ENCODE assay signal across 35 cellular contexts in the genomic region with DNA sequence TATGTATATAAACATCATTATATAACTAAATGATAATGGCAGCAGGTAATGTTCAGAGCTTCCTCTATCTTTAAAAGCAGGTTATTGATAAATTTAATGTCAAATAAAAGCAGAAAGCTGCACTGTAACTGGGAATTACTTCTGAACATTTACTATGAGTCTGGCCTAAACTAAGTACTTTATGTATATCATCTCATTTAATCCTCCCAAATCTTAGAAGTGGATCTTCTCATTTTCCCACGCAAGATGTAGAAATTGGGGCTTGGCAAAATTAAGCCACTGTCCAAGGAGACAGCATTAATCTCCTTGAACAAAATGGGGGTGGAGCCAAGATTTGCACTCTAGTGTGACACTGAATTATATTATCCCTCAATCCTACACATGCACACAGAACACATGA. TPM values are rescaled to one million over a fixed set of nuclear protein-coding genes. Genes with fewer than 3 reads are reported as not detected.
DNase-seq lines count a peak whose midpoint lies in the region; ATAC-seq and TF ChIP-seq lines count a peak whose summit lies in the region.
"Had no signal": no experiment of that assay in that cellular context is flagged by ENCODE, and none has a peak within 500 bp of the region (broad histone marks: within the 10 kb centered on the region; RNA-seq: fewer than 3 reads in every experiment).

No MANE protein-coding gene starts in this region.

- no peak overlapping the region for H3K9ac ChIP-seq in Karpas-422 (ENCODE audit: low read length)

- no peak for DNase-seq in activated CD8-positive, alpha-beta T cell treated with anti-CD3 and anti-CD28 coated beads for 36 hours
- no peak for DNase-seq in activated CD8-positive, alpha-beta T cell treated with anti-CD3 and anti-CD28 coated beads, Interleukin-2, amount 10 ng/mL, durations not matched to agents 7 days and 5 days
- DNase-seq in Karpas-422 (no peak), SHP77 (lab: John Stamatoyannopoulos, UW) (no peak), coronary artery (ENCODE audit: low spot score) (no peak), MG63 (no peak)
- DNase-seq: activated CD4-positive, alpha-beta T cell treated with anti-CD3 and anti-CD28 coated beads for 36 hours; activated naive CD8-positive, alpha-beta T cell treated with anti-CD3 and anti-CD28 coated beads, Interleukin-2, amount 10 ng/mL, durations not matched to agents 7 days and 5 days; colonic mucosa; effector memory CD4-positive, alpha-beta T cell; islet precursor cell; KBM-7; left lung; mesenchymal stem cell; NCI-H1417; NCI-H2081; NCI-H526; occipital lobe; psoas muscle; sigmoid colon; stimulated activated CD4-positive, alpha-beta T cell treated with anti-CD3 and anti-CD28 coated beads, Interleukin-4, amount 100 ng/mL, for 4 hours; substantia nigra; T-helper 9 cell; trophoblast cell had no signal

- H3K36me3 ChIP-seq in Karpas-422 (ENCODE audit: insufficient read depth, low read length) (peaks cover 3% of the 10 kb centered on the region), MG63 (no peaks in the 10 kb centered on the region)
- H3K36me3 ChIP-seq: ascending aorta, cardiac muscle cell, colonic mucosa, left lung, sigmoid colon had no signal

- H3K27me3 ChIP-seq in Karpas-422 (ENCODE audit: low read length) (0 out of 2 replicates have a peak, but pooled peaks cover 6% of the 10 kb centered on the region), MG63 (no peaks in the 10 kb centered on the region)
- H3K27me3 ChIP-seq: ascending aorta, colonic mucosa, left lung, sigmoid colon had no signal

- H3K27ac Mint-ChIP-seq in activated CD8-positive, alpha-beta T cell treated with anti-CD3 and anti-CD28 coated beads for 36 hours, result peak overlapping the region; percentile 12
- no peak overlapping the region for H3K27ac Mint-ChIP-seq in activated CD8-positive, alpha-beta T cell treated with anti-CD3 and anti-CD28 coated beads, Interleukin-2, amount 10 ng/mL, durations not matched to agents 7 days and 5 days
- H3K27ac Mint-ChIP-seq in brain, result peak overlapping the region in 2 of 5 experiments; percentile 34 to 66
- peak overlapping the region; percentile 99 for H3K27ac Mint-ChIP-seq in stimulated activated memory B cell treated with anti-CD40 and anti-IgM and Interleukin-4, amounts not matched to agents 10 μg/mL and 1 μg/mL and 100 μg/mL, for 72 hours
- H3K27ac Mint-ChIP-seq: activated naive CD8-positive, alpha-beta T cell treated with anti-CD3 and anti-CD28 coated beads, Interleukin-2, amount 10 ng/mL, durations not matched to agents 7 days and 5 days had no signal

- peaks cover 79% of the 10 kb centered on the region for H3K4me1 Mint-ChIP-seq in activated CD8-positive, alpha-beta T cell treated with anti-CD3 and anti-CD28 coated beads for 36 hours (ENCODE audit: low read depth)
- H3K4me1 Mint-ChIP-seq in activated CD8-positive, alpha-beta T cell treated with anti-CD3 and anti-CD28 coated beads, Interleukin-2, amount 10 ng/mL, durations not matched to agents 7 days and 5 days (ENCODE audit: low read depth), result peaks cover 86% of the 10 kb centered on the region
- peaks cover 86% of the 10 kb centered on the region for H3K4me1 Mint-ChIP-seq in brain
- peaks cover 88% of the 10 kb centered on the region for H3K4me1 Mint-ChIP-seq in stimulated activated memory B cell treated with anti-CD40 and anti-IgM and Interleukin-4, amounts not matched to agents 10 μg/mL and 1 μg/mL and 100 μg/mL, for 72 hours

- CTCF ChIA-PET in activated CD8-positive, alpha-beta T cell treated with anti-CD3 and anti-CD28 coated beads for 36 hours (lab: Charles Lee), result no interaction called here
- CTCF ChIA-PET in activated CD8-positive, alpha-beta T cell treated with anti-CD3 and anti-CD28 coated beads, Interleukin-2, amount 10 ng/mL, durations not matched to agents 7 days and 5 days (lab: Charles Lee), result interaction anchor here (0.8 to 16.3 kb wide), 2 partner anchors 32 to 34 kb away, joined by 3 to 204 read pairs; no protein-coding TSS in a partner anchor

- H4K20me1 ChIP-seq in Karpas-422 (ENCODE audit: insufficient read depth, low read depth, low read length), result peaks cover 52% of the 10 kb centered on the region

- no peak for ATAC-seq in activated CD8-positive, alpha-beta T cell treated with anti-CD3 and anti-CD28 coated beads for 36 hours
- no peak for ATAC-seq in activated CD8-positive, alpha-beta T cell treated with anti-CD3 and anti-CD28 coated beads, Interleukin-2, amount 10 ng/mL, durations not matched to agents 7 days and 5 days
- ATAC-seq in stimulated activated memory B cell treated with anti-CD40 and anti-IgM and Interleukin-4, amounts not matched to agents 10 μg/mL and 1 μg/mL and 100 μg/mL, for 72 hours, result no peak
- ATAC-seq: activated CD4-positive, alpha-beta T cell treated with anti-CD3 and anti-CD28 coated beads for 36 hours; left lung; psoas muscle; Right ventricle myocardium inferior; SK-N-SH treated with all-trans-retinoic acid at 6 μM for 48 hours; stimulated activated effector memory CD8-positive, alpha-beta T cell treated with anti-CD3 and anti-CD28 coated beads, Interleukin-12 subunit alpha, Interleukin-12 subunit beta, amount 100 ng/mL, for 72 hours had no signal

- H3K4me3 ChIP-seq in Karpas-422 (ENCODE audit: low read length) (no peak overlapping the region), coronary artery (no peak overlapping the region), MG63 (no peak overlapping the region)
- H3K4me3 ChIP-seq: ascending aorta, cardiac muscle cell, colonic mucosa, left lung, psoas muscle, sigmoid colon had no signal

- H3K9me3 Mint-ChIP-seq in activated CD8-positive, alpha-beta T cell treated with anti-CD3 and anti-CD28 coated beads for 36 hours, result no peaks in the 10 kb centered on the region
- H3K9me3 Mint-ChIP-seq in activated CD8-positive, alpha-beta T cell treated with anti-CD3 and anti-CD28 coated beads, Interleukin-2, amount 10 ng/mL, durations not matched to agents 7 days and 5 days (ENCODE audit: insufficient read depth), result no peaks in the 10 kb centered on the region
- H3K9me3 Mint-ChIP-seq in brain, result peaks cover 0 to 2% (median 0%) of the 10 kb centered on the region in 5 experiments
- H3K9me3 Mint-ChIP-seq in stimulated activated memory B cell treated with anti-CD40 and anti-IgM and Interleukin-4, amounts not matched to agents 10 μg/mL and 1 μg/mL and 100 μg/mL, for 72 hours, result no peaks in the 10 kb centered on the region
- H3K9me3 Mint-ChIP-seq: activated naive CD8-positive, alpha-beta T cell treated with anti-CD3 and anti-CD28 coated beads, Interleukin-2, amount 10 ng/mL, durations not matched to agents 7 days and 5 days; CD14-positive monocyte; stimulated activated effector memory CD8-positive, alpha-beta T cell treated with anti-CD3 and anti-CD28 coated beads, Interleukin-12 subunit alpha, Interleukin-12 subunit beta, amount 100 ng/mL, for 72 hours had no signal

- no peaks in the 10 kb centered on the region for H3K9me2 ChIP-seq in Karpas-422 (replicated peaks; ENCODE audit: insufficient read depth, low read length)

- TF ChIP-seq CTCF in activated CD8-positive, alpha-beta T cell treated with anti-CD3 and anti-CD28 coated beads for 36 hours (IDR thresholded peaks at IDR 0.05), result no peak
- TF ChIP-seq CTCF in brain (conservative IDR thresholded peaks at IDR 0.05) (no peak), coronary artery (IDR thresholded peaks at IDR 0.05) (no peak)

- peak overlapping the region; percentile 78 for H3K4me2 ChIP-seq in Karpas-422 (ENCODE audit: low read depth, low read length, poor library complexity, severe bottlenecking)

- H3K79me2 ChIP-seq in Karpas-422 (ENCODE audit: low read length), result peaks cover 74% of the 10 kb centered on the region

- no peak overlapping the region for H3K4me3 Mint-ChIP-seq in activated CD8-positive, alpha-beta T cell treated with anti-CD3 and anti-CD28 coated beads for 36 hours
- no peak overlapping the region for H3K4me3 Mint-ChIP-seq in activated CD8-positive, alpha-beta T cell treated with anti-CD3 and anti-CD28 coated beads, Interleukin-2, amount 10 ng/mL, durations not matched to agents 7 days and 5 days
- H3K4me3 Mint-ChIP-seq in brain, result peak overlapping the region in 4 of 5 experiments; percentile 23 to 65 (median 40)
- H3K4me3 Mint-ChIP-seq in stimulated activated memory B cell treated with anti-CD40 and anti-IgM and Interleukin-4, amounts not matched to agents 10 μg/mL and 1 μg/mL and 100 μg/mL, for 72 hours, result no peak overlapping the region
- H3K4me3 Mint-ChIP-seq: activated CD4-positive, alpha-beta T cell treated with anti-CD3 and anti-CD28 coated beads for 36 hours; CD14-positive monocyte had no signal

- H3K27me3 Mint-ChIP-seq in activated CD8-positive, alpha-beta T cell treated with anti-CD3 and anti-CD28 coated beads for 36 hours, result no peaks in the 10 kb centered on the region
- H3K27me3 Mint-ChIP-seq in activated CD8-positive, alpha-beta T cell treated with anti-CD3 and anti-CD28 coated beads, Interleukin-2, amount 10 ng/mL, durations not matched to agents 7 days and 5 days (ENCODE audit: low read depth), result no peaks in the 10 kb centered on the region
- H3K27me3 Mint-ChIP-seq in brain, result peaks cover 8% of the 10 kb centered on the region
- no peaks in the 10 kb centered on the region for H3K27me3 Mint-ChIP-seq in stimulated activated memory B cell treated with anti-CD40 and anti-IgM and Interleukin-4, amounts not matched to agents 10 μg/mL and 1 μg/mL and 100 μg/mL, for 72 hours
- H3K27me3 Mint-ChIP-seq: activated CD4-positive, alpha-beta T cell treated with anti-CD3 and anti-CD28 coated beads for 36 hours; activated naive CD8-positive, alpha-beta T cell treated with anti-CD3 and anti-CD28 coated beads, Interleukin-2, amount 10 ng/mL, durations not matched to agents 7 days and 5 days had no signal

- intact Hi-C loops in activated CD8-positive, alpha-beta T cell treated with anti-CD3 and anti-CD28 coated beads for 36 hours (cut with micrococcal nuclease), result loop anchor here (5.0 kb wide), 1 partner anchor 33 kb away; no protein-coding TSS in a partner anchor

- H3K36me3 Mint-ChIP-seq in activated CD8-positive, alpha-beta T cell treated with anti-CD3 and anti-CD28 coated beads for 36 hours (ENCODE audit: low read depth), result peaks cover 32% of the 10 kb centered on the region
- H3K36me3 Mint-ChIP-seq in activated CD8-positive, alpha-beta T cell treated with anti-CD3 and anti-CD28 coated beads, Interleukin-2, amount 10 ng/mL, durations not matched to agents 7 days and 5 days (ENCODE audit: low read depth), result peaks cover 56% of the 10 kb centered on the region
- H3K36me3 Mint-ChIP-seq in brain, result peaks cover 12% of the 10 kb centered on the region
- H3K36me3 Mint-ChIP-seq in stimulated activated memory B cell treated with anti-CD40 and anti-IgM and Interleukin-4, amounts not matched to agents 10 μg/mL and 1 μg/mL and 100 μg/mL, for 72 hours, result peaks cover 38% of the 10 kb centered on the region

- H3K4me1 ChIP-seq in Karpas-422 (ENCODE audit: low read length), result peaks cover 90% of the 10 kb centered on the region
- H3K4me1 ChIP-seq: colonic mucosa had no signal

- POLR2A ChIA-PET in activated CD8-positive, alpha-beta T cell treated with anti-CD3 and anti-CD28 coated beads for 36 hours (lab: Charles Lee), result interaction anchor here (0.6 to 1.3 kb wide), 3 partner anchors 10 to 25 kb away, joined by 3 to 4 read pairs (median 3); no protein-coding TSS in a partner anchor
- POLR2A ChIA-PET in activated CD8-positive, alpha-beta T cell treated with anti-CD3 and anti-CD28 coated beads, Interleukin-2, amount 10 ng/mL, durations not matched to agents 7 days and 5 days (lab: Charles Lee), result no interaction called here

- H3K27ac ChIP-seq in Karpas-422 (ENCODE audit: low read length) (peak overlapping the region; percentile 92; the same call in 1 of the 2 replicates), coronary artery (no peak overlapping the region)
- H3K27ac ChIP-seq: 22Rv1, ascending aorta, cardiac muscle cell, colonic mucosa, left lung, psoas muscle, sigmoid colon had no signal

- no peak overlapping the region for H2AFZ ChIP-seq in Karpas-422 (ENCODE audit: low read length)

- H3K9me3 ChIP-seq in Karpas-422 (ENCODE audit: low read length) (no peaks in the 10 kb centered on the region), MG63 (no peaks in the 10 kb centered on the region)
- H3K9me3 ChIP-seq: ascending aorta, colonic mucosa, left lung, psoas muscle, sigmoid colon had no signal

RNA-seq across cellular contexts. Expression of a gene that starts 5.7 kb away (rescaled TPM):
- total RNA-seq in activated CD8-positive, alpha-beta T cell treated with anti-CD3 and anti-CD28 coated beads for 36 hours, result 10 to 100 TPM; 71.9 to 72.8 TPM
- 100 to 1,000 TPM; 104 TPM for total RNA-seq in activated CD8-positive, alpha-beta T cell treated with anti-CD3 and anti-CD28 coated beads, Interleukin-2, amount 10 ng/mL, durations not matched to agents 7 days and 5 days
- total RNA-seq in Karpas-422 (2014; rRNA removed; shearing (Covaris generic); ENCODE audit: low replicate concordance), result 59.4 and 85.6 TPM in 2 replicates
- 8.5 TPM for polyA plus RNA-seq in brain (ENCODE audit: insufficient read depth, low read depth, low replicate concordance)
- 7.1 and 7.2 TPM in 2 replicates for total RNA-seq in MG63 (2014; rRNA removed; shearing (Covaris generic); ENCODE audit: low replicate concordance)

RNA-seq across cellular contexts. Expression of a gene that starts 46.5 kb away (rescaled TPM):
- not detected for total RNA-seq in activated CD8-positive, alpha-beta T cell treated with anti-CD3 and anti-CD28 coated beads for 36 hours
- not detected for total RNA-seq in activated CD8-positive, alpha-beta T cell treated with anti-CD3 and anti-CD28 coated beads, Interleukin-2, amount 10 ng/mL, durations not matched to agents 7 days and 5 days
- total RNA-seq in Karpas-422 (2014; rRNA removed; shearing (Covaris generic); ENCODE audit: low replicate concordance), result not detected in 2 replicates
- 3.2 TPM for polyA plus RNA-seq in brain (ENCODE audit: insufficient read depth, low read depth, low replicate concordance)
- total RNA-seq in MG63 (2014; rRNA removed; shearing (Covaris generic); ENCODE audit: low replicate concordance), result not detected in 2 replicates
- total RNA-seq: activated CD4-positive, alpha-beta T cell treated with anti-CD3 and anti-CD28 coated beads for 36 hours; activated naive CD8-positive, alpha-beta T cell treated with anti-CD3 and anti-CD28 coated beads, Interleukin-2, amount 10 ng/mL, durations not matched to agents 7 days and 5 days; ascending aorta; cardiac muscle cell; Daoy; epithelial cell of proximal tubule; left lung; occipital lobe; psoas muscle; Right ventricle myocardium inferior; sigmoid colon had no signal
- polyA plus RNA-seq: psoas muscle had no signal

Comparison
In these comparisons a context has a peak if more than half of its experiments do, and no peak if none do; other contexts are left out.
1. H3K4me3 Mint-ChIP-seq: peak in brain (4 of 5); none in activated CD8-positive, alpha-beta T cell treated with anti-CD3 and anti-CD28 coated beads for 36 hours (single experiment), activated CD8-positive, alpha-beta T cell treated with anti-CD3 and anti-CD28 coated beads, Interleukin-2, amount 10 ng/mL, durations not matched to agents 7 days and 5 days (single experiment) and stimulated activated memory B cell treated with anti-CD40 and anti-IgM and Interleukin-4, amounts not matched to agents 10 μg/mL and 1 μg/mL and 100 μg/mL, for 72 hours (single experiment).